29 cellular contexts compared by ENCODE assay signal in genomic region chr17:57697197-57697596, GRCh38. TPM values are rescaled to one million over a fixed set of nuclear protein-coding genes. Genes with fewer than 3 reads are reported as not detected.
"Had no signal": no experiment of that assay in that cellular context is flagged by ENCODE, and none has a peak within 500 bp of the region (broad histone marks: within the 10 kb centered on the region; RNA-seq: fewer than 3 reads in every experiment).

No MANE protein-coding gene starts in this region.

- H3K36me3 ChIP-seq: gastroesophageal sphincter, heart left ventricle, lower lobe of right lung, tibial artery had no signal

- H3K79me2 ChIP-seq: hepatocyte, parathyroid adenoma had no signal

- H3K4me1 ChIP-seq: lower lobe of right lung, parathyroid adenoma, testis, tibial artery had no signal

- H3K27me3 ChIP-seq: gastroesophageal sphincter, heart left ventricle, hepatocyte, testis had no signal

- H3K4me2 ChIP-seq: hepatocyte had no signal

- ATAC-seq: gastroesophageal sphincter; heart left ventricle; left ventricle myocardium superior; lower lobe of right lung; sciatic nerve; stimulated activated memory B cell treated with anti-CD40 and anti-IgM and Interleukin-4, amounts not matched to agents 10 μg/mL and 1 μg/mL and 100 μg/mL, for 72 hours had no signal

- H3K4me3 ChIP-seq: gastroesophageal sphincter, heart left ventricle, hepatocyte, lower lobe of right lung, mucosa of descending colon, testis, tibial artery had no signal

- H3K9ac ChIP-seq: parathyroid adenoma had no signal

- DNase-seq: cortex of kidney; effector memory CD8-positive, alpha-beta T cell; erythroblast; foreskin fibroblast; heart left ventricle; islet precursor cell; left ventricle myocardium superior; lower lobe of right lung; mucosa of descending colon; naive B cell; stimulated activated naive CD8-positive, alpha-beta T cell treated with anti-CD3 and anti-CD28 coated beads, Interleukin-15, Interleukin-2, amounts not matched to agents 100 U/mL and 50 U/mL, for 24 hours; substantia nigra; testis; tibial artery had no signal

- H3K9me3 ChIP-seq: gastroesophageal sphincter, heart left ventricle, lower lobe of right lung, mucosa of descending colon, testis, tibial artery had no signal

- FAIRE-seq: endometrium had no signal

- H3K27ac Mint-ChIP-seq: effector memory CD8-positive, alpha-beta T cell; memory B cell; mesothelial cell of epicardium; naive B cell; natural killer cell treated with Interleukin-12 subunit alpha and Interleukin-12 subunit beta and Interleukin-15 and Interleukin-18, amount 100 ng/mL, for 72 hours; progenitor cell of endocrine pancreas; stimulated activated memory B cell treated with anti-CD40 and anti-IgM and Interleukin-4, amounts not matched to agents 10 μg/mL and 1 μg/mL and 100 μg/mL, for 72 hours; type B pancreatic cell had no signal

- H3K27ac ChIP-seq: gastroesophageal sphincter, heart left ventricle, hepatocyte, lower lobe of right lung, parathyroid adenoma, testis, tibial artery had no signal

- H2AFZ ChIP-seq: hepatocyte, parathyroid adenoma had no signal

- H3K27me3 Mint-ChIP-seq: effector memory CD8-positive, alpha-beta T cell; memory B cell; naive B cell; natural killer cell treated with Interleukin-12 subunit alpha and Interleukin-12 subunit beta and Interleukin-15 and Interleukin-18, amount 100 ng/mL, for 72 hours; stimulated activated memory B cell treated with anti-CD40 and anti-IgM and Interleukin-4, amounts not matched to agents 10 μg/mL and 1 μg/mL and 100 μg/mL, for 72 hours had no signal

- H3K4me3 Mint-ChIP-seq: effector memory CD8-positive, alpha-beta T cell; memory B cell; mesothelial cell of epicardium; naive B cell; natural killer cell treated with Interleukin-12 subunit alpha and Interleukin-12 subunit beta and Interleukin-15 and Interleukin-18, amount 100 ng/mL, for 72 hours; neural crest cell; stimulated activated memory B cell treated with anti-CD40 and anti-IgM and Interleukin-4, amounts not matched to agents 10 μg/mL and 1 μg/mL and 100 μg/mL, for 72 hours; type B pancreatic cell had no signal

RNA-seq across cellular contexts. Expression of gene CCDC182, which starts 47.9 kb away (rescaled TPM):
- total RNA-seq: dermis microvascular lymphatic vessel endothelial cell; gastroesophageal sphincter; heart left ventricle; hepatocyte; left ventricle myocardium superior; lower lobe of right lung; mesothelial cell of epicardium; mucosa of descending colon; natural killer cell treated with Interleukin-12 subunit alpha and Interleukin-12 subunit beta and Interleukin-15 and Interleukin-18, amount 100 ng/mL, for 72 hours; neural crest cell; osteoblast; progenitor cell of endocrine pancreas; sciatic nerve; urinary bladder had no signal
- polyA plus RNA-seq: heart left ventricle, hepatocyte, urinary bladder had no signal
